In the genomic region with DNA sequence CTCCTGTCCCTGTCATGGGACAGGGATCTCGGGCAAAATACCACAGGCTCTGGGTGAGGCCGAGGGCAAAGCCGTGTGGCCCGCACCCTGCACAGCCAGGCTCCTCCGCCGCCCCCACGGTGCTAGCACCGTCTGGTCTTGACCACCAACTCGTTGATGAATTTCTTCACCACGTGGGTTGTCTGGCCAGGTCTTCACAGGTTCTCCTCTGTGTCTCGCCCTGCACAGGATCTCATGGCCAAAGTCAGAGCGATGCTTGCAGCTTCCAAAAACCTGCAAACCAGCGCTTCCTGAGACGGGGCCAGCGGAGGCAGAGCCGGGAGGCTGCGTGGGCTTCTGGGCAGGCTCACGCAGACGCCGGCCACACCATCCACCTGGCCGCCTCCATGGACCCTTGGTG, we compare ENCODE assay signal across 27 cellular contexts.
"Had no signal": no experiment of that assay in that cellular context is flagged by ENCODE, and none has a peak within 500 bp of the region (broad histone marks: within the 10 kb centered on the region; RNA-seq: fewer than 3 reads in every experiment).

No MANE protein-coding gene starts in this region.

- H3K27me3 ChIP-seq: neural progenitor cell, ovary, right lobe of liver, sigmoid colon, stomach, tibial artery, transverse colon, upper lobe of right lung, uterus had no signal

- H3K4me3 ChIP-seq: neural progenitor cell, ovary, psoas muscle, right lobe of liver, sigmoid colon, stomach, thoracic aorta, tibial artery, transverse colon, upper lobe of right lung, uterus had no signal

- H3K27ac Mint-ChIP-seq: nephron; progenitor cell of endocrine pancreas; stimulated activated effector memory CD8-positive, alpha-beta T cell treated with anti-CD3 and anti-CD28 coated beads, Interleukin-12 subunit alpha, Interleukin-12 subunit beta, amount 100 ng/mL, for 72 hours; stimulated activated naive CD8-positive, alpha-beta T cell treated with anti-CD3 and anti-CD28 coated beads, Interleukin-15, Interleukin-2, amounts not matched to agents 100 ng/mL and 50 ng/mL, for 24 hours; type B pancreatic cell had no signal

- H3K4me2 ChIP-seq: neural progenitor cell had no signal

- H3K27ac ChIP-seq: neural progenitor cell, ovary, parathyroid adenoma, psoas muscle, right lobe of liver, sigmoid colon, stomach, thoracic aorta, tibial artery, transverse colon, upper lobe of right lung, uterus had no signal

- H3K4me1 ChIP-seq: psoas muscle, right lobe of liver, uterus had no signal

- H3K9me3 ChIP-seq: ovary, psoas muscle, right lobe of liver, sigmoid colon, stomach, thoracic aorta, tibial artery, transverse colon, upper lobe of right lung, uterus had no signal

- DNase-seq: natural killer cell; occipital lobe; ovary; psoas muscle; right cardiac atrium; right lobe of liver; sigmoid colon; small intestine; stimulated activated CD4-positive, alpha-beta T cell treated with anti-CD3 and anti-CD28 coated beads, Interleukin-15, amount 100 ng/mL, for 24 hours; stimulated activated CD4-positive, alpha-beta T cell treated with anti-CD3 and anti-CD28 coated beads, Interleukin-2, amount 100 ng/mL, for 24 hours; stimulated activated CD4-positive, alpha-beta T cell treated with anti-CD3 and anti-CD28 coated beads, Interleukin-2, amount 100 ng/mL, for 48 hours; stimulated activated CD4-positive, alpha-beta T cell treated with anti-CD3 and anti-CD28 coated beads, Interleukin-4, amount 100 ng/mL, for 24 hours; stimulated activated naive B cell treated with anti-CD40 and anti-IgM and Interleukin-4, amounts not matched to agents 10 μg/mL and 1 μg/mL and 100 μg/mL, for 72 hours; stimulated activated naive CD4-positive, alpha-beta T cell treated with Interleukin-2 at 50 U/mL for 16 hours; stomach; tibial artery; transverse colon; upper lobe of right lung; uterus had no signal

- H3K9ac ChIP-seq: neural progenitor cell, parathyroid adenoma had no signal

- ATAC-seq: natural killer cell; psoas muscle; right cardiac atrium; stimulated activated effector memory CD8-positive, alpha-beta T cell treated with anti-CD3 and anti-CD28 coated beads, Interleukin-12 subunit alpha, Interleukin-12 subunit beta, amount 100 ng/mL, for 72 hours; stimulated activated naive B cell treated with anti-CD40 and anti-IgM and Interleukin-4, amounts not matched to agents 10 μg/mL and 1 μg/mL and 100 μg/mL, for 72 hours; upper lobe of right lung had no signal

- H2AFZ ChIP-seq: neural progenitor cell, parathyroid adenoma had no signal

- H3K36me3 Mint-ChIP-seq: natural killer cell had no signal

- H3K27me3 Mint-ChIP-seq: progenitor cell of endocrine pancreas; stimulated activated naive B cell treated with anti-CD40 and anti-IgM and Interleukin-4, amounts not matched to agents 10 μg/mL and 1 μg/mL and 100 μg/mL, for 72 hours; stimulated activated naive CD8-positive, alpha-beta T cell treated with anti-CD3 and anti-CD28 coated beads, Interleukin-15, Interleukin-2, amounts not matched to agents 100 ng/mL and 50 ng/mL, for 24 hours; type B pancreatic cell had no signal

- H3K36me3 ChIP-seq: neural progenitor cell, ovary, uterus had no signal

- H3K4me3 Mint-ChIP-seq: natural killer cell; nephron; neural progenitor cell; stimulated activated effector memory CD8-positive, alpha-beta T cell treated with anti-CD3 and anti-CD28 coated beads, Interleukin-12 subunit alpha, Interleukin-12 subunit beta, amount 100 ng/mL, for 72 hours; stimulated activated naive B cell treated with anti-CD40 and anti-IgM and Interleukin-4, amounts not matched to agents 10 μg/mL and 1 μg/mL and 100 μg/mL, for 72 hours; stimulated activated naive CD8-positive, alpha-beta T cell treated with anti-CD3 and anti-CD28 coated beads, Interleukin-15, Interleukin-2, amounts not matched to agents 100 ng/mL and 50 ng/mL, for 24 hours; type B pancreatic cell had no signal
